ENCODE assay signal across 1 cellular context in the genomic region with DNA sequence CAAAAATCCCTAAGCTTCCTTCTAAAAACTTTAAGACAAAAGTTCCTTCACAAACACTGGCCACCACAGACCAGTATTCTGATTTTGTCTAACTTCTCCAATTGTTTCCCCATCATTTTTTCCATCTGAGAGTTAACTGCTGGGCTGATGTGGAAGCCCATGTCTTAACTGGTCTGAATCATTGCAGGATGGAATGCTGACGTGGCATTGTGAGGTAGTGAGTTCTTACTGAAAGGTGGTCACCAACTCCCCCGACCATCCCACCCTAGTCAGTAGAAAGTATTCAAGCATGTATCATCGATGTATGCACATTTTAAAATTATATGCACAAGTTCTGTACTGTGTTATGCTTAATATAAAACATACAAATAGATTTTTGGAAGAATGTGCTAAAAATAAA.
TF ChIP-seq lines count a peak whose summit lies in the region.

No MANE protein-coding gene starts in this region.

TF ChIP-seq in K562, 482 proteins besides CTCF, POLR2A, EP300 and RAD21:
- TF ChIP-seq SNRNP70 (optimal IDR thresholded peaks at IDR 0.05; ENCODE audit: low read depth, low read length) (no peak), CBX1 (IDR thresholded peaks at IDR 0.05; ENCODE audit: low read depth) (no peak), SPI1 (IDR thresholded peaks at IDR 0.05; ENCODE audit: borderline replicate concordance, low read depth, low read length) (no peak), JUND (IDR thresholded peaks at IDR 0.05; ENCODE audit: borderline replicate concordance, low read depth, low read length) (no peak), JUND (tag; IDR thresholded peaks at IDR 0.05; ENCODE audit: borderline replicate concordance, low read depth, low read length) (no peak), GABPA (tag; conservative IDR thresholded peaks at IDR 0.05; ENCODE audit: low read depth) (no peak), MAFK (IDR thresholded peaks at IDR 0.05; ENCODE audit: low read length) (peak; percentile 19; the same call in 1 of the 2 replicates), FOXJ3 (CRISPR knock-in tag; IDR thresholded peaks at IDR 0.05) (no peak), ZNF316 (IDR thresholded peaks at IDR 0.05) (peak; percentile 44; the same call in 1 of the 2 replicates), HIVEP1 (CRISPR knock-in tag; IDR thresholded peaks at IDR 0.05) (no peak), C11orf30 (IDR thresholded peaks at IDR 0.05; ENCODE audit: low read depth) (peak; percentile 46; the same call in 1 of the 2 replicates), HOXB6 (CRISPR knock-in tag; IDR thresholded peaks at IDR 0.05; ENCODE audit: borderline replicate concordance) (no peak), XRCC3 (IDR thresholded peaks at IDR 0.05) (no peak), ID3 (CRISPR knock-in tag; IDR thresholded peaks at IDR 0.05) (no peak), ID3 (tag; IDR thresholded peaks at IDR 0.05) (no peak), MAFF (IDR thresholded peaks at IDR 0.05; ENCODE audit: low read length) (0 out of 2 replicates have a peak, but pooled peaks have one; percentile 6), TCF3 (CRISPR knock-in tag; IDR thresholded peaks at IDR 0.05) (no peak)
- TF ChIP-seq, protein P1, sequence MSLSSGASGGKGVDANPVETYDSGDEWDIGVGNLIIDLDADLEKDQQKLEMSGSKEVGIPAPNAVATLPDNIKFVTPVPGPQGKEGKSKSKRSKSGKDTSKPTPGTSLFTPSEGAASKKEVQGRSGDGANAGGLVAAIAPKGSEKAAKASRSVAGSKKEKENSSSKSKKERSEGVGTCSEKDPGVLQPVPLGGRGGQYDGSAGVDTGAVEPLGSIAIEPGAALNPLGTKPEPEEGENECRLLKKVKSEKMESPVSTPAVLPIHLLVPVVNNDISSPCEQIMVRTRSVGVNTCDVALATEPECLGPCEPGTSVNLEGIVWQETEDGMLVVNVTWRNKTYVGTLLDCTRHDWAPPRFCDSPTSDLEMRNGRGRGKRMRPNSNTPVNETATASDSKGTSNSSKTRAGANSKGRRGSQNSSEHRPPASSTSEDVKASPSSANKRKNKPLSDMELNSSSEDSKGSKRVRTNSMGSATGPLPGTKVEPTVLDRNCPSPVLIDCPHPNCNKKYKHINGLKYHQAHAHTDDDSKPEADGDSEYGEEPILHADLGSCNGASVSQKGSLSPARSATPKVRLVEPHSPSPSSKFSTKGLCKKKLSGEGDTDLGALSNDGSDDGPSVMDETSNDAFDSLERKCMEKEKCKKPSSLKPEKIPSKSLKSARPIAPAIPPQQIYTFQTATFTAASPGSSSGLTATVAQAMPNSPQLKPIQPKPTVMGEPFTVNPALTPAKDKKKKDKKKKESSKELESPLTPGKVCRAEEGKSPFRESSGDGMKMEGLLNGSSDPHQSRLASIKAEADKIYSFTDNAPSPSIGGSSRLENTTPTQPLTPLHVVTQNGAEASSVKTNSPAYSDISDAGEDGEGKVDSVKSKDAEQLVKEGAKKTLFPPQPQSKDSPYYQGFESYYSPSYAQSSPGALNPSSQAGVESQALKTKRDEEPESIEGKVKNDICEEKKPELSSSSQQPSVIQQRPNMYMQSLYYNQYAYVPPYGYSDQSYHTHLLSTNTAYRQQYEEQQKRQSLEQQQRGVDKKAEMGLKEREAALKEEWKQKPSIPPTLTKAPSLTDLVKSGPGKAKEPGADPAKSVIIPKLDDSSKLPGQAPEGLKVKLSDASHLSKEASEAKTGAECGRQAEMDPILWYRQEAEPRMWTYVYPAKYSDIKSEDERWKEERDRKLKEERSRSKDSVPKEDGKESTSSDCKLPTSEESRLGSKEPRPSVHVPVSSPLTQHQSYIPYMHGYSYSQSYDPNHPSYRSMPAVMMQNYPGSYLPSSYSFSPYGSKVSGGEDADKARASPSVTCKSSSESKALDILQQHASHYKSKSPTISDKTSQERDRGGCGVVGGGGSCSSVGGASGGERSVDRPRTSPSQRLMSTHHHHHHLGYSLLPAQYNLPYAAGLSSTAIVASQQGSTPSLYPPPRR (CRISPR knock-in tag; IDR thresholded peaks at IDR 0.05; ENCODE audit: borderline replicate concordance): no peak
